ENCODE assay signal across 16 cellular contexts in the genomic region with DNA sequence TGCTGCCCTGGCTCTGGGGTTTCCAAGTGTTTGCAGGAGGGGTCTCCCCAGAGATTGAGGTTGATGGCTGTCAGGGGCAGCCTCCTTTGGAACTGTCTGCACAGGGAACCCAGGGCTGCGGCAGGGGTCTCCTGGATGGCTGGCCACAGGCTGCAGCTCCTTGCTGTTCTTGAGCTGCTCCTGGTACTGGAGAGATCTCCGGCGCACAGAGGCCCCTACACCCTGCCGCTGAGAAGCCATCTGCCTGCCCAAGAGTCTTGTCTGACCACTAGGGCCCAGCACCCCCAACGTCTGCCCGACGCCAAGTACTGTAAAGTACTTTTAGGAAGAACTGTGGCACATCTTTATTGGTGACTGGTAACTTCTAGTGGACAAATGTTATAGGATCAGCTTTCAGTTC. TPM values are rescaled to one million over a fixed set of nuclear protein-coding genes. Genes with fewer than 3 reads are reported as not detected.
A peak's percentile ranks its signal among the peaks of the same experiment; 100 is the strongest.
DNase-seq lines count a peak whose midpoint lies in the region; ATAC-seq and TF ChIP-seq lines count a peak whose summit lies in the region.
"Had no signal": no experiment of that assay in that cellular context is flagged by ENCODE, and none has a peak within 500 bp of the region (broad histone marks: within the 10 kb centered on the region; RNA-seq: fewer than 3 reads in every experiment).

No MANE protein-coding gene starts in this region.

- peaks cover 8 to 98% (median 57%) of the 10 kb centered on the region in 6 donors for H3K4me1 ChIP-seq in spleen
- H3K4me1 ChIP-seq: tibial artery had no signal

- H3K27me3 ChIP-seq in spleen (replicated peaks in 1 of 7): no peaks in the 10 kb centered on the region
- H3K27me3 ChIP-seq: tibial artery had no signal

- peaks cover 9% of the 10 kb centered on the region for H3K9me3 Mint-ChIP-seq in activated naive CD4-positive, alpha-beta T cell treated with anti-CD3 and anti-CD28 coated beads, Interleukin-2, amount 50 U/mL, for 24 hours
- H3K9me3 Mint-ChIP-seq in T-cell (peaks cover 0 to 14% (median 0%) of the 10 kb centered on the region in 3 donors), MCF 10A (ENCODE audit: unreplicated experiment) (no peaks in the 10 kb centered on the region)
- peaks cover 20% of the 10 kb centered on the region for H3K9me3 Mint-ChIP-seq in dendritic cell treated with granulocyte-macrophage colony-stimulating factor and Interleukin-4, amounts not matched to agents 40 ng/mL and 50 ng/mL, for 4 days

- peak overlapping the region; percentile 30 for H3K27ac Mint-ChIP-seq in activated naive CD4-positive, alpha-beta T cell treated with anti-CD3 and anti-CD28 coated beads, Interleukin-2, amount 50 U/mL, for 24 hours
- H3K27ac Mint-ChIP-seq in T-cell (peak overlapping the region; percentile 34 to 86), MCF 10A (ENCODE audit: low read depth, unreplicated experiment) (no peak overlapping the region)
- H3K27ac Mint-ChIP-seq in dendritic cell treated with granulocyte-macrophage colony-stimulating factor and Interleukin-4, amounts not matched to agents 40 ng/mL and 50 ng/mL, for 4 days: peak overlapping the region; percentile 73

- peaks cover 93% of the 10 kb centered on the region for H3K4me1 Mint-ChIP-seq in activated naive CD4-positive, alpha-beta T cell treated with anti-CD3 and anti-CD28 coated beads, Interleukin-2, amount 50 U/mL, for 24 hours
- H3K4me1 Mint-ChIP-seq in T-cell (peaks cover 84 to 89% (median 89%) of the 10 kb centered on the region in 3 donors), MCF 10A (ENCODE audit: insufficient read depth, unreplicated experiment) (peaks cover 20% of the 10 kb centered on the region)
- peaks cover 50% of the 10 kb centered on the region for H3K4me1 Mint-ChIP-seq in dendritic cell treated with granulocyte-macrophage colony-stimulating factor and Interleukin-4, amounts not matched to agents 40 ng/mL and 50 ng/mL, for 4 days (ENCODE audit: low read depth)

- peak overlapping the region in 5 of 8 donors; percentile 46 to 80 (median 67) for H3K27ac ChIP-seq in spleen
- H3K27ac ChIP-seq: GM23248, tibial artery had no signal

- DNase-seq in activated naive CD4-positive, alpha-beta T cell treated with Interleukin-2 at 50 U/mL for 16 hours: no peak
- DNase-seq in T-cell (no peak), spleen (peak; percentile 79), HPDE6-E6E7 (ENCODE audit: extremely low spot score) (no peak), MCF 10A (ENCODE audit: unreplicated experiment) (no peak)
- DNase-seq: GM23248, Karpas-422, NCI-H1092 treated with DMSO at 0.1 percent for 48 hours, NCI-H2029 treated with DMSO at 0.1 percent for 48 hours, NCI-H510A treated with DMSO at 0.1 percent for 48 hours, nucleus accumbens, RPMI8226, tibial artery had no signal

- CTCF ChIA-PET in T-cell (lab: Charles Lee) (interaction anchor here in 1 of 2 donors (0.8 to 2.8 kb wide), 5 partner anchors 8 to 17 kb away, joined by 3 to 27 read pairs (median 5); a partner anchor contains a TSS), MCF 10A (lab: Yijun Ruan, JAX) (interaction anchor here (0.6 to 1.1 kb wide), 2 partner anchors 12 to 47 kb away, joined by 3 read pairs; no protein-coding TSS in a partner anchor)

- intact Hi-C loops in dendritic cell treated with granulocyte-macrophage colony-stimulating factor and Interleukin-4, amounts not matched to agents 40 ng/mL and 50 ng/mL, for 4 days (cut with micrococcal nuclease): no loop called here
- intact Hi-C loops in spleen (cut with DNase I; ENCODE audit: low total_unique reads): no loop called here
- intact Hi-C loops in MCF 10A (cut with micrococcal nuclease): no loop called here

- peaks cover 0 to 16% (median 0%) of the 10 kb centered on the region in 8 donors for H3K9me3 ChIP-seq in spleen
- H3K9me3 ChIP-seq: tibial artery had no signal

- WGBS in spleen, 5 donors: 82 to 98% (median 94%) methylated on average over 6 to 7 of the region's 7 CpGs

- H3K36me3 ChIP-seq in spleen: no peaks in the 10 kb centered on the region
- H3K36me3 ChIP-seq: tibial artery had no signal

- H3K27me3 Mint-ChIP-seq in activated naive CD4-positive, alpha-beta T cell treated with anti-CD3 and anti-CD28 coated beads, Interleukin-2, amount 50 U/mL, for 24 hours: no peaks in the 10 kb centered on the region
- H3K27me3 Mint-ChIP-seq in T-cell (no peaks in the 10 kb centered on the region), MCF 10A (ENCODE audit: insufficient read depth, unreplicated experiment) (no peaks in the 10 kb centered on the region)
- H3K27me3 Mint-ChIP-seq in dendritic cell treated with granulocyte-macrophage colony-stimulating factor and Interleukin-4, amounts not matched to agents 40 ng/mL and 50 ng/mL, for 4 days: no peaks in the 10 kb centered on the region

- no peak for TF ChIP-seq POLR2A in spleen (IDR thresholded peaks at IDR 0.05)

- no TSS peak for BruUV-seq in MCF 10A (replicated peaks; lab: Mats Ljungman, UMichigan)

- no peak overlapping the region for H3K4me3 ChIP-seq in spleen
- H3K4me3 ChIP-seq: GM23248, tibial artery had no signal

- POLR2A ChIA-PET in T-cell (lab: Charles Lee) (interaction anchor here (0.6 to 6.3 kb wide), 4 partner anchors 10 to 292 kb away, joined by 3 to 76 read pairs (median 32); a partner anchor contains a TSS), MCF 10A (lab: Yijun Ruan, JAX) (interaction anchor here (8.8 kb wide), 1 partner anchor 14 kb away, joined by 97 read pairs; a partner anchor contains a TSS)

- no peak overlapping the region for H3K4me3 Mint-ChIP-seq in activated naive CD4-positive, alpha-beta T cell treated with anti-CD3 and anti-CD28 coated beads, Interleukin-2, amount 50 U/mL, for 24 hours
- H3K4me3 Mint-ChIP-seq in T-cell (peak overlapping the region in 1 of 3 donors; percentile 42), MCF 10A (ENCODE audit: unreplicated experiment) (no peak overlapping the region)
- H3K4me3 Mint-ChIP-seq in dendritic cell treated with granulocyte-macrophage colony-stimulating factor and Interleukin-4, amounts not matched to agents 40 ng/mL and 50 ng/mL, for 4 days: no peak overlapping the region

- H3K36me3 Mint-ChIP-seq in activated naive CD4-positive, alpha-beta T cell treated with anti-CD3 and anti-CD28 coated beads, Interleukin-2, amount 50 U/mL, for 24 hours: peaks cover 13% of the 10 kb centered on the region
- H3K36me3 Mint-ChIP-seq in T-cell (peaks cover 17% of the 10 kb centered on the region), MCF 10A (ENCODE audit: insufficient read depth, unreplicated experiment) (no peaks in the 10 kb centered on the region)
- H3K36me3 Mint-ChIP-seq in dendritic cell treated with granulocyte-macrophage colony-stimulating factor and Interleukin-4, amounts not matched to agents 40 ng/mL and 50 ng/mL, for 4 days (ENCODE audit: low read depth): peaks cover 47% of the 10 kb centered on the region

- ATAC-seq in T-cell (replicated peaks in 1 of 4) (no peak), HG03378 (IDR thresholded peaks at IDR 0.05; ENCODE audit: unreplicated experiment) (no peak)

- TF ChIP-seq CTCF in spleen (IDR thresholded peaks at IDR 0.05 in 8 of 11, conservative IDR thresholded peaks at IDR 0.05 in 3 of 11): no peak
- TF ChIP-seq CTCF in MCF 10A (IDR thresholded peaks at IDR 0.05; ENCODE audit: unreplicated experiment): no peak

RNA-seq across cellular contexts. Expression of a gene that starts 13.5 kb away (rescaled TPM):
- total RNA-seq in T-cell (10 to 100 TPM; 67.9 to 98.7 (median 75.2) TPM), spleen (10 to 100 TPM; 44.3 to 66.6 (median 53.7) TPM), MCF 10A (2022) (17.4 and 18.5 TPM in 2 replicates)
- polyA plus RNA-seq in spleen: 10 to 100 TPM; 26.8 to 32.2 (median 30.7) TPM
